Comparison of ENCODE assay signal across 8 cellular contexts in the genomic region with DNA sequence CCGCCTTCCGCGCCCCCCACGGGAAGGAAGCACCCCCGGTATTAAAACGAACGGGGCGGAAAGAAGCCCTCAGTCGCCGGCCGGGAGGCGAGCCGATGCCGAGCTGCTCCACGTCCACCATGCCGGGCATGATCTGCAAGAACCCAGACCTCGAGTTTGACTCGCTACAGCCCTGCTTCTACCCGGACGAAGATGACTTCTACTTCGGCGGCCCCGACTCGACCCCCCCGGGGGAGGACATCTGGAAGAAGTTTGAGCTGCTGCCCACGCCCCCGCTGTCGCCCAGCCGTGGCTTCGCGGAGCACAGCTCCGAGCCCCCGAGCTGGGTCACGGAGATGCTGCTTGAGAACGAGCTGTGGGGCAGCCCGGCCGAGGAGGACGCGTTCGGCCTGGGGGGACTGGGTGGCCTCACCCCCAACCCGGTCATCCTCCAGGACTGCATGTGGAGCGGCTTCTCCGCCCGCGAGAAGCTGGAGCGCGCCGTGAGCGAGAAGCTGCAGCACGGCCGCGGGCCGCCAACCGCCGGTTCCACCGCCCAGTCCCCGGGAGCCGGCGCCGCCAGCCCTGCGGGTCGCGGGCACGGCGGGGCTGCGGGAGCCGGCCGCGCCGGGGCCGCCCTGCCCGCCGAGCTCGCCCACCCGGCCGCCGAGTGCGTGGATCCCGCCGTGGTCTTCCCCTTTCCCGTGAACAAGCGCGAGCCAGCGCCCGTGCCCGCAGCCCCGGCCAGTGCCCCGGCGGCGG. TPM values are rescaled to one million over a fixed set of nuclear protein-coding genes. Genes with fewer than 3 reads are reported as not detected.
DNase-seq lines count a peak whose midpoint lies in the region; ATAC-seq and TF ChIP-seq lines count a peak whose summit lies in the region.

No MANE protein-coding gene starts in this region.

- H3K9me3 Mint-ChIP-seq in activated T-helper 1 cell treated with anti-CD3 and anti-CD28 coated beads, Interleukin-12 subunit alpha, Interleukin-12 subunit beta, Interleukin-2, Interleukin-4 antibody, amounts not matched to agents 30 ng/mL and 10 ng/mL and 1 ng/mL, durations not matched to agents 14 hours and 24 hours and 36 hours, result no peaks in the 10 kb centered on the region

- intact Hi-C loops in activated T-helper 1 cell treated with anti-CD3 and anti-CD28 coated beads, Interleukin-12 subunit alpha, Interleukin-12 subunit beta, Interleukin-2, Interleukin-4 antibody, amounts not matched to agents 30 ng/mL and 10 ng/mL and 1 ng/mL, durations not matched to agents 14 hours and 24 hours and 36 hours (cut with micrococcal nuclease), result loop anchor here (5.0 kb wide), 1 partner anchor 565 kb away; no protein-coding TSS in a partner anchor

- ATAC-seq in foreskin keratinocyte, result peak; percentile 24
- no peak for ATAC-seq in HG03442 (IDR thresholded peaks at IDR 0.05; ENCODE audit: unreplicated experiment)

- H3K27me3 Mint-ChIP-seq in activated T-helper 1 cell treated with anti-CD3 and anti-CD28 coated beads, Interleukin-12 subunit alpha, Interleukin-12 subunit beta, Interleukin-2, Interleukin-4 antibody, amounts not matched to agents 30 ng/mL and 10 ng/mL and 1 ng/mL, durations not matched to agents 14 hours and 24 hours and 36 hours (ENCODE audit: insufficient read depth), result peaks cover 61% of the 10 kb centered on the region

- H3K9me3 ChIP-seq in osteoblast (ENCODE audit: low read depth, low read length), result no peaks in the 10 kb centered on the region

- H3K27me3 ChIP-seq in foreskin keratinocyte (peaks cover 63% of the 10 kb centered on the region), osteoblast (ENCODE audit: insufficient read depth, low read length) (peaks cover 43% of the 10 kb centered on the region)

- H2AFZ ChIP-seq in osteoblast (ENCODE audit: low read length), result no peak overlapping the region

- H3K27ac ChIP-seq in foreskin keratinocyte (no peak overlapping the region), osteoblast (ENCODE audit: low read depth, low read length) (no peak overlapping the region)

- no peaks in the 10 kb centered on the region for H3K79me2 ChIP-seq in osteoblast (ENCODE audit: insufficient read depth, low read length)

- no peak overlapping the region for H3K4me3 ChIP-seq in osteoblast (ENCODE audit: insufficient read depth, low read length)

- H4K20me1 ChIP-seq in osteoblast (ENCODE audit: insufficient read depth, low read length), result no peaks in the 10 kb centered on the region

- TF ChIP-seq CTCF in GM13976 (IDR thresholded peaks at IDR 0.05; ENCODE audit: borderline replicate concordance, control extremely low read depth, extremely low read depth, insufficient read depth, missing control alignments) (no peak), foreskin keratinocyte (conservative IDR thresholded peaks at IDR 0.05) (no peak), osteoblast (IDR thresholded peaks at IDR 0.05; ENCODE audit: extremely low read depth, low read depth, low read length) (no peak)

- H3K27ac Mint-ChIP-seq in activated T-helper 1 cell treated with anti-CD3 and anti-CD28 coated beads, Interleukin-12 subunit alpha, Interleukin-12 subunit beta, Interleukin-2, Interleukin-4 antibody, amounts not matched to agents 30 ng/mL and 10 ng/mL and 1 ng/mL, durations not matched to agents 14 hours and 24 hours and 36 hours, result no peak overlapping the region

- in situ Hi-C loops in GM13976 (cut with MboI; ENCODE audit: low sequenced_read_pairs, unreplicated experiment), result no loop called here

- no peaks in the 10 kb centered on the region for H3K36me3 Mint-ChIP-seq in activated T-helper 1 cell treated with anti-CD3 and anti-CD28 coated beads, Interleukin-12 subunit alpha, Interleukin-12 subunit beta, Interleukin-2, Interleukin-4 antibody, amounts not matched to agents 30 ng/mL and 10 ng/mL and 1 ng/mL, durations not matched to agents 14 hours and 24 hours and 36 hours (ENCODE audit: low read depth)

- H3K36me3 ChIP-seq in osteoblast (ENCODE audit: insufficient read depth, low read length), result no peaks in the 10 kb centered on the region

- peaks cover 5% of the 10 kb centered on the region for H3K4me1 Mint-ChIP-seq in activated T-helper 1 cell treated with anti-CD3 and anti-CD28 coated beads, Interleukin-12 subunit alpha, Interleukin-12 subunit beta, Interleukin-2, Interleukin-4 antibody, amounts not matched to agents 30 ng/mL and 10 ng/mL and 1 ng/mL, durations not matched to agents 14 hours and 24 hours and 36 hours (ENCODE audit: low read depth)

- no peaks in the 10 kb centered on the region for H3K4me1 ChIP-seq in foreskin keratinocyte
- no peaks in the 10 kb centered on the region for H3K4me1 ChIP-seq in osteoblast (ENCODE audit: insufficient read depth, low read length)

- peak; percentile 44 for DNase-seq in GM13976 (ENCODE audit: low spot score)
- peak; percentile 52 for DNase-seq in RPMI8226
- DNase-seq in foreskin keratinocyte, result no peak
- DNase-seq in osteoblast (ENCODE audit: insufficient read length, low spot score, missing footprints), result peak; percentile 86
- no peak for DNase-seq in activated T-helper 1 cell treated with anti-CD3 and anti-CD28 coated beads, Interleukin-12 subunit alpha, Interleukin-12 subunit beta, Interleukin-2, Interleukin-4 antibody, amounts not matched to agents 30 ng/mL and 10 ng/mL and 1 ng/mL, durations not matched to agents 14 hours and 24 hours and 36 hours (ENCODE audit: low spot score)
- DNase-seq in NCI-H128 (lab: John Stamatoyannopoulos, UW; ENCODE audit: unreplicated experiment), result no peak
- DNase-seq in NCI-H1930 (lab: John Stamatoyannopoulos, UW), result no peak

- H3K4me2 ChIP-seq in osteoblast (ENCODE audit: insufficient read depth, low read length), result no peak overlapping the region

- H3K4me3 Mint-ChIP-seq in activated T-helper 1 cell treated with anti-CD3 and anti-CD28 coated beads, Interleukin-12 subunit alpha, Interleukin-12 subunit beta, Interleukin-2, Interleukin-4 antibody, amounts not matched to agents 30 ng/mL and 10 ng/mL and 1 ng/mL, durations not matched to agents 14 hours and 24 hours and 36 hours, result no peak overlapping the region

RNA-seq across cellular contexts. Expression of gene MYCN, which starts 1.8 kb away (rescaled TPM):
- 0.10 TPM in 1 of 2 replicates, not detected in the other for total RNA-seq in foreskin keratinocyte
- 0.03 and 0.19 TPM in 2 replicates for polyA plus RNA-seq in foreskin keratinocyte
- not detected in 2 replicates for total RNA-seq in osteoblast
- total RNA-seq in activated T-helper 1 cell treated with anti-CD3 and anti-CD28 coated beads, Interleukin-12 subunit alpha, Interleukin-12 subunit beta, Interleukin-2, Interleukin-4 antibody, amounts not matched to agents 30 ng/mL and 10 ng/mL and 1 ng/mL, durations not matched to agents 14 hours and 24 hours and 36 hours, result not detected in 2 replicates

Comparison
In these comparisons a context has a peak if more than half of its experiments do, and no peak if none do; other contexts are left out.
1. DNase-seq: peak in GM13976 (single experiment), RPMI8226 (single experiment) and osteoblast (single experiment); none in foreskin keratinocyte (0 of 2), activated T-helper 1 cell treated with anti-CD3 and anti-CD28 coated beads, Interleukin-12 subunit alpha, Interleukin-12 subunit beta, Interleukin-2, Interleukin-4 antibody, amounts not matched to agents 30 ng/mL and 10 ng/mL and 1 ng/mL, durations not matched to agents 14 hours and 24 hours and 36 hours (single experiment), NCI-H128 (single experiment) and NCI-H1930 (0 of 2).